Comparison of ENCODE assay signal across 21 cellular contexts in genomic region chr7:106744507-106745180, GRCh38.
A peak's percentile ranks its signal among the peaks of the same experiment; 100 is the strongest.
DNase-seq lines count a peak whose midpoint lies in the region; ATAC-seq and TF ChIP-seq lines count a peak whose summit lies in the region.
"Had no signal": no experiment of that assay in that cellular context is flagged by ENCODE, and none has a peak within 500 bp of the region (broad histone marks: within the 10 kb centered on the region; RNA-seq: fewer than 3 reads in every experiment).

No MANE protein-coding gene starts in this region.

- H2BK120ac ChIP-seq in IMR-90 (ENCODE audit: low read depth, low read length), result no peak overlapping the region

- H3K23ac ChIP-seq in IMR-90 (ENCODE audit: low read depth, low read length), result peak overlapping the region; percentile 45; the same call in 1 of the 2 replicates

- TF ChIP-seq RAD21 in IMR-90 (IDR thresholded peaks at IDR 0.05; ENCODE audit: low read length), result no peak

- no peaks in the 10 kb centered on the region for H3K9me1 ChIP-seq in IMR-90 (ENCODE audit: insufficient read depth, low read length)

- H3K36me3 Mint-ChIP-seq in activated CD8-positive, alpha-beta memory T cell treated with anti-CD3 and anti-CD28 coated beads, Interleukin-2, amount 10 ng/mL, durations not matched to agents 7 days and 5 days, result peaks cover 1% of the 10 kb centered on the region
- no peaks in the 10 kb centered on the region for H3K36me3 Mint-ChIP-seq in activated T-helper 17 cell treated with anti-CD3 and anti-CD28 coated beads, Interleukin-2, amount 50 U/mL, for 72 hours (ENCODE audit: low read depth)
- H3K36me3 Mint-ChIP-seq: mesothelial cell of epicardium had no signal

- H3K4ac ChIP-seq in IMR-90 (ENCODE audit: low read depth, low read length), result peak overlapping the region; percentile 67; the same call in 1 of the 2 replicates

- peak overlapping the region in 1 of 2 experiments; percentile 57; a peak in 1 of 4 replicates for H4K8ac ChIP-seq in IMR-90 (ENCODE audit: low read depth in 2 of 2, low read length in 2 of 2)

- TF ChIP-seq CTCF in IMR-90 (conservative IDR thresholded peaks at IDR 0.05; ENCODE audit: low read depth, low read length) (no peak), osteoblast (IDR thresholded peaks at IDR 0.05; ENCODE audit: extremely low read depth, low read depth, low read length) (no peak)

- H3K27me3 Mint-ChIP-seq in activated CD8-positive, alpha-beta memory T cell treated with anti-CD3 and anti-CD28 coated beads, Interleukin-2, amount 10 ng/mL, durations not matched to agents 7 days and 5 days, result no peaks in the 10 kb centered on the region
- H3K27me3 Mint-ChIP-seq in activated T-helper 17 cell treated with anti-CD3 and anti-CD28 coated beads, Interleukin-2, amount 50 U/mL, for 72 hours, result peaks cover 5% of the 10 kb centered on the region
- H3K27me3 Mint-ChIP-seq: activated B cell treated with CpG ODN at 0.5 μM for 24 hours had no signal

- TF ChIP-seq POLR2A in IMR-90 (IDR thresholded peaks at IDR 0.05; ENCODE audit: low read depth, low read length), result no peak
- TF ChIP-seq POLR2A in GM18505 (IDR thresholded peaks at IDR 0.05; ENCODE audit: borderline replicate concordance, extremely low read depth, insufficient read depth, insufficient read length), result no peak

- no peak overlapping the region for H3K27ac Mint-ChIP-seq in activated CD8-positive, alpha-beta memory T cell treated with anti-CD3 and anti-CD28 coated beads, Interleukin-2, amount 10 ng/mL, durations not matched to agents 7 days and 5 days
- H3K27ac Mint-ChIP-seq in activated T-helper 17 cell treated with anti-CD3 and anti-CD28 coated beads, Interleukin-2, amount 50 U/mL, for 72 hours, result no peak overlapping the region
- H3K27ac Mint-ChIP-seq: activated B cell treated with CpG ODN at 0.5 μM for 24 hours; mesothelial cell of epicardium; T-helper 1 cell treated with Interleukin-12 subunit alpha and Interleukin-12 subunit beta and Interleukin-4 antibody, amounts not matched to agents 30 μg/mL and 1 μg/mL, for 36 hours had no signal

- POLR2A ChIA-PET in IMR-90 (lab: Charles Lee; ENCODE audit: unreplicated experiment), result no interaction called here

- H2BK15ac ChIP-seq in IMR-90 (ENCODE audit: low read depth, low read length), result no peak overlapping the region

- dilution Hi-C loops in IMR-90 (cut with HindIII; ENCODE audit: low sequenced_read_pairs, unreplicated experiment), result no loop called here

- H2AFZ ChIP-seq in IMR-90 (replicated peaks; ENCODE audit: low read length, poor library complexity) (no peak overlapping the region), osteoblast (ENCODE audit: low read length) (peak overlapping the region; percentile 61)

- H3K18ac ChIP-seq in IMR-90 (ENCODE audit: low read depth, low read length), result 0 out of 2 replicates have a peak overlapping the region, but pooled peaks have one; percentile 35

- H3K4me3 ChIP-seq in IMR-90 (ENCODE audit: insufficient read depth, low read depth, low read length), result no peak overlapping the region
- no peak overlapping the region for H3K4me3 ChIP-seq in osteoblast (ENCODE audit: insufficient read depth, low read length)
- H3K4me3 ChIP-seq: A549, HAP-1, thoracic aorta had no signal

- peak; percentile 23 for ATAC-seq in activated CD8-positive, alpha-beta memory T cell treated with anti-CD3 and anti-CD28 coated beads, Interleukin-2, amount 10 ng/mL, durations not matched to agents 7 days and 5 days
- no peak for ATAC-seq in IMR-90 (ENCODE audit: low read depth)
- peak; percentile 85 for ATAC-seq in activated T-helper 17 cell treated with anti-CD3 and anti-CD28 coated beads, Interleukin-2, amount 50 U/mL, for 72 hours (replicated peaks)
- ATAC-seq in GM18867 (IDR thresholded peaks at IDR 0.05; ENCODE audit: unreplicated experiment), result no peak
- ATAC-seq in GM18505 (IDR thresholded peaks at IDR 0.05; ENCODE audit: unreplicated experiment), result no peak
- ATAC-seq: A549 had no signal

- DNase-seq in activated CD8-positive, alpha-beta memory T cell treated with anti-CD3 and anti-CD28 coated beads, Interleukin-2, amount 10 ng/mL, durations not matched to agents 7 days and 5 days, result no peak
- no peak for DNase-seq in activated CD8-positive, alpha-beta memory T cell treated with anti-CD3 and anti-CD28 coated beads, Interleukin-2, amount 50 U/mL, for 48 hours
- DNase-seq in IMR-90 (no peak), osteoblast (ENCODE audit: insufficient read length, low spot score, missing footprints) (no peak), activated gamma-delta T cell treated with Interleukin-2 at 50 U/mL for 16 hours (no peak)
- DNase-seq: activated B cell treated with CpG ODN at 0.5 μM for 24 hours; foreskin fibroblast; hypothalamus; NCI-H524; Right ventricle myocardium superior; stimulated activated CD4-positive, alpha-beta T cell treated with anti-CD3 and anti-CD28 coated beads, Interleukin-12 subunit alpha, Interleukin-12 subunit beta, amount 100 ng/mL, for 4 hours had no signal

- H3K79me2 ChIP-seq in osteoblast (ENCODE audit: insufficient read depth, low read length), result no peaks in the 10 kb centered on the region

- in situ Hi-C loops in IMR-90 (cut with MboI; ENCODE audit: low sequenced_read_pairs), result no loop called here

- no peaks in the 10 kb centered on the region for H3K9me3 Mint-ChIP-seq in activated CD8-positive, alpha-beta memory T cell treated with anti-CD3 and anti-CD28 coated beads, Interleukin-2, amount 10 ng/mL, durations not matched to agents 7 days and 5 days (ENCODE audit: low read depth)
- H3K9me3 Mint-ChIP-seq in activated T-helper 17 cell treated with anti-CD3 and anti-CD28 coated beads, Interleukin-2, amount 50 U/mL, for 72 hours, result peaks cover 4% of the 10 kb centered on the region
- H3K9me3 Mint-ChIP-seq: activated B cell treated with CpG ODN at 0.5 μM for 24 hours; mesothelial cell of epicardium; neural crest cell; T-helper 1 cell treated with Interleukin-12 subunit alpha and Interleukin-12 subunit beta and Interleukin-4 antibody, amounts not matched to agents 30 μg/mL and 1 μg/mL, for 36 hours had no signal

- no peak overlapping the region for H4K91ac ChIP-seq in IMR-90 (ENCODE audit: insufficient read depth, low read depth, low read length)

- H3K4me2 ChIP-seq in IMR-90 (ENCODE audit: low read depth, low read length) (no peak overlapping the region), osteoblast (ENCODE audit: insufficient read depth, low read length) (no peak overlapping the region)
- H3K4me2 ChIP-seq: A549, KMS-11 had no signal

- BruUV-seq in IMR-90 (replicated peaks; lab: Mats Ljungman, UMichigan), result no TSS peak

- no peak overlapping the region for H3K4me3 Mint-ChIP-seq in activated CD8-positive, alpha-beta memory T cell treated with anti-CD3 and anti-CD28 coated beads, Interleukin-2, amount 10 ng/mL, durations not matched to agents 7 days and 5 days
- H3K4me3 Mint-ChIP-seq in activated T-helper 17 cell treated with anti-CD3 and anti-CD28 coated beads, Interleukin-2, amount 50 U/mL, for 72 hours, result no peak overlapping the region
- H3K4me3 Mint-ChIP-seq: activated B cell treated with CpG ODN at 0.5 μM for 24 hours; mesothelial cell of epicardium; neural crest cell; T-helper 1 cell treated with Interleukin-12 subunit alpha and Interleukin-12 subunit beta and Interleukin-4 antibody, amounts not matched to agents 30 μg/mL and 1 μg/mL, for 36 hours had no signal

- peaks cover 3% of the 10 kb centered on the region for H3K4me1 ChIP-seq in IMR-90 (ENCODE audit: control insufficient read depth, insufficient read depth, low read length)
- no peaks in the 10 kb centered on the region for H3K4me1 ChIP-seq in osteoblast (ENCODE audit: insufficient read depth, low read length)
- H3K4me1 ChIP-seq: A549, HAP-1 had no signal

- no peak overlapping the region for H3K27ac ChIP-seq in IMR-90 (ENCODE audit: insufficient read depth, low read length)
- no peak overlapping the region for H3K27ac ChIP-seq in osteoblast (ENCODE audit: low read depth, low read length)
- H3K27ac ChIP-seq: A549, KMS-11, thoracic aorta had no signal

- H2AK9ac ChIP-seq in IMR-90 (replicated peaks; ENCODE audit: low read depth, low read length, poor library complexity), result no peak overlapping the region

- H3K9me3 ChIP-seq in IMR-90 (ENCODE audit: control insufficient read depth, insufficient read depth, low read length), result no peaks in the 10 kb centered on the region
- no peaks in the 10 kb centered on the region for H3K9me3 ChIP-seq in osteoblast (ENCODE audit: low read depth, low read length)
- H3K9me3 ChIP-seq: A549, HAP-1, thoracic aorta had no signal

- H4K5ac ChIP-seq in IMR-90 (ENCODE audit: low read depth, low read length), result no peak overlapping the region; the same call in 1 of the 2 replicates

- peaks cover 0 to 1% of the 10 kb centered on the region in 2 experiments; a peak in 1 of 4 replicates for H3K79me1 ChIP-seq in IMR-90 (ENCODE audit: low read depth in 1 of 2, low read length in 2 of 2)

- peak overlapping the region; percentile 80 for H3K14ac ChIP-seq in IMR-90 (replicated peaks; ENCODE audit: low read depth, low read length)

- 0 out of 2 replicates have a peak overlapping the region, but pooled peaks have one; percentile 34 for H2BK20ac ChIP-seq in IMR-90 (ENCODE audit: low read depth, low read length)

- H3K4me1 Mint-ChIP-seq in activated CD8-positive, alpha-beta memory T cell treated with anti-CD3 and anti-CD28 coated beads, Interleukin-2, amount 10 ng/mL, durations not matched to agents 7 days and 5 days, result peaks cover 10% of the 10 kb centered on the region
- no peaks in the 10 kb centered on the region for H3K4me1 Mint-ChIP-seq in activated T-helper 17 cell treated with anti-CD3 and anti-CD28 coated beads, Interleukin-2, amount 50 U/mL, for 72 hours
- H3K4me1 Mint-ChIP-seq: activated B cell treated with CpG ODN at 0.5 μM for 24 hours, neural crest cell had no signal

- H3K27me3 ChIP-seq in IMR-90 (ENCODE audit: control insufficient read depth, insufficient read depth, low read length), result no peaks in the 10 kb centered on the region
- H3K27me3 ChIP-seq in osteoblast (ENCODE audit: insufficient read depth, low read length), result no peaks in the 10 kb centered on the region

- H3K9ac ChIP-seq in IMR-90 (ENCODE audit: low read depth, low read length), result no peak overlapping the region
- H3K9ac ChIP-seq: KMS-11 had no signal

- CTCF ChIA-PET in activated CD8-positive, alpha-beta memory T cell treated with anti-CD3 and anti-CD28 coated beads, Interleukin-2, amount 10 ng/mL, durations not matched to agents 7 days and 5 days (lab: Charles Lee), result interaction anchor here (0.7 to 1.4 kb wide), 3 partner anchors 8 to 201 kb away, joined by 3 to 4 read pairs (median 4); no protein-coding TSS in a partner anchor
- CTCF ChIA-PET in IMR-90 (lab: Yijun Ruan, JAX), result interaction anchor here (1.0 kb wide), 1 partner anchor 568 kb away, joined by 3 read pairs; no protein-coding TSS in a partner anchor

- H3K36me3 ChIP-seq in IMR-90 (ENCODE audit: control insufficient read depth, insufficient read depth, low read length), result no peaks in the 10 kb centered on the region
- no peaks in the 10 kb centered on the region for H3K36me3 ChIP-seq in osteoblast (ENCODE audit: insufficient read depth, low read length)
- H3K36me3 ChIP-seq: HAP-1, thoracic aorta had no signal

- H2AK5ac ChIP-seq in IMR-90 (ENCODE audit: low read depth, low read length), result no peak overlapping the region; the same call in 1 of the 2 replicates

- no peak overlapping the region for H2BK5ac ChIP-seq in IMR-90 (ENCODE audit: low read depth, low read length, poor library complexity, severe bottlenecking)

- 100% methylated on average over 1 of the region's 2 CpGs; no CpG with 5 or more reads in 1 of the 2 experiments for WGBS in IMR-90 (ENCODE audit: extremely low coverage in 2 of 2, insufficient read length in 1 of 2), 2 experiments

- no peak overlapping the region for H3K56ac ChIP-seq in IMR-90 (ENCODE audit: extremely low read depth, insufficient read depth, low read length)

- intact Hi-C loops in IMR-90 (cut with micrococcal nuclease), result no loop called here

- no peaks in the 10 kb centered on the region for H4K20me1 ChIP-seq in IMR-90 (ENCODE audit: insufficient read depth, low read length)
- H4K20me1 ChIP-seq in osteoblast (ENCODE audit: insufficient read depth, low read length), result no peaks in the 10 kb centered on the region

Comparison
In these comparisons a context has a peak if more than half of its experiments do, and no peak if none do; other contexts are left out.
1. ATAC-seq: peak in activated CD8-positive, alpha-beta memory T cell treated with anti-CD3 and anti-CD28 coated beads, Interleukin-2, amount 10 ng/mL, durations not matched to agents 7 days and 5 days (single experiment) and activated T-helper 17 cell treated with anti-CD3 and anti-CD28 coated beads, Interleukin-2, amount 50 U/mL, for 72 hours (single experiment); none in IMR-90 (single experiment), GM18867 (single experiment) and GM18505 (single experiment).